ENCODE assay signal across 1 cellular context in the genomic region with DNA sequence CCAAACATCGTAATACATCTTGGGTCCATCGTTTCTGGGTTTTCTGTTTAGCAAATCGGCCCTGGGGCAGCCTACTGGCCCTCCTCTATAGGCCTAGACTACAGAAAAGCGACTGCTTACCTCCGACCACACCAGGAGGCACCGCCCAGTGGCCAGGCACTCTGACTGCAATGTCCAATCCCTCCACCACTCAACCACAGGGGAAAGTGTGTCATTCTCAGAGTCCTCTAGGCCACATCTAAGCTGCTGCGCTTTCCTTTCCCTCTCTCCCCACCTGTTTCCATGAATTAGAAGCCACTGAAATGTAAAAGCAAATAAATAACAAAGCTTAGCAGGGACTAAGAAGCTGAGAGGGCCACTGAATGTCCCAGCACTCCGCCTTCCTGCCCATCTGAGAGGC.
TF ChIP-seq lines count a peak whose summit lies in the region.

No MANE protein-coding gene starts in this region.

TF ChIP-seq in GM23338, 12 proteins besides CTCF, POLR2A, EP300 and RAD21 (continued from another document):
- TF ChIP-seq CREB1 (CRISPR knock-in tag; IDR thresholded peaks at IDR 0.05; ENCODE audit: low read depth) (no peak), ZNF331 (CRISPR knock-in tag; IDR thresholded peaks at IDR 0.05; ENCODE audit: low read depth) (no peak)
- TF ChIP-seq, protein P1, sequence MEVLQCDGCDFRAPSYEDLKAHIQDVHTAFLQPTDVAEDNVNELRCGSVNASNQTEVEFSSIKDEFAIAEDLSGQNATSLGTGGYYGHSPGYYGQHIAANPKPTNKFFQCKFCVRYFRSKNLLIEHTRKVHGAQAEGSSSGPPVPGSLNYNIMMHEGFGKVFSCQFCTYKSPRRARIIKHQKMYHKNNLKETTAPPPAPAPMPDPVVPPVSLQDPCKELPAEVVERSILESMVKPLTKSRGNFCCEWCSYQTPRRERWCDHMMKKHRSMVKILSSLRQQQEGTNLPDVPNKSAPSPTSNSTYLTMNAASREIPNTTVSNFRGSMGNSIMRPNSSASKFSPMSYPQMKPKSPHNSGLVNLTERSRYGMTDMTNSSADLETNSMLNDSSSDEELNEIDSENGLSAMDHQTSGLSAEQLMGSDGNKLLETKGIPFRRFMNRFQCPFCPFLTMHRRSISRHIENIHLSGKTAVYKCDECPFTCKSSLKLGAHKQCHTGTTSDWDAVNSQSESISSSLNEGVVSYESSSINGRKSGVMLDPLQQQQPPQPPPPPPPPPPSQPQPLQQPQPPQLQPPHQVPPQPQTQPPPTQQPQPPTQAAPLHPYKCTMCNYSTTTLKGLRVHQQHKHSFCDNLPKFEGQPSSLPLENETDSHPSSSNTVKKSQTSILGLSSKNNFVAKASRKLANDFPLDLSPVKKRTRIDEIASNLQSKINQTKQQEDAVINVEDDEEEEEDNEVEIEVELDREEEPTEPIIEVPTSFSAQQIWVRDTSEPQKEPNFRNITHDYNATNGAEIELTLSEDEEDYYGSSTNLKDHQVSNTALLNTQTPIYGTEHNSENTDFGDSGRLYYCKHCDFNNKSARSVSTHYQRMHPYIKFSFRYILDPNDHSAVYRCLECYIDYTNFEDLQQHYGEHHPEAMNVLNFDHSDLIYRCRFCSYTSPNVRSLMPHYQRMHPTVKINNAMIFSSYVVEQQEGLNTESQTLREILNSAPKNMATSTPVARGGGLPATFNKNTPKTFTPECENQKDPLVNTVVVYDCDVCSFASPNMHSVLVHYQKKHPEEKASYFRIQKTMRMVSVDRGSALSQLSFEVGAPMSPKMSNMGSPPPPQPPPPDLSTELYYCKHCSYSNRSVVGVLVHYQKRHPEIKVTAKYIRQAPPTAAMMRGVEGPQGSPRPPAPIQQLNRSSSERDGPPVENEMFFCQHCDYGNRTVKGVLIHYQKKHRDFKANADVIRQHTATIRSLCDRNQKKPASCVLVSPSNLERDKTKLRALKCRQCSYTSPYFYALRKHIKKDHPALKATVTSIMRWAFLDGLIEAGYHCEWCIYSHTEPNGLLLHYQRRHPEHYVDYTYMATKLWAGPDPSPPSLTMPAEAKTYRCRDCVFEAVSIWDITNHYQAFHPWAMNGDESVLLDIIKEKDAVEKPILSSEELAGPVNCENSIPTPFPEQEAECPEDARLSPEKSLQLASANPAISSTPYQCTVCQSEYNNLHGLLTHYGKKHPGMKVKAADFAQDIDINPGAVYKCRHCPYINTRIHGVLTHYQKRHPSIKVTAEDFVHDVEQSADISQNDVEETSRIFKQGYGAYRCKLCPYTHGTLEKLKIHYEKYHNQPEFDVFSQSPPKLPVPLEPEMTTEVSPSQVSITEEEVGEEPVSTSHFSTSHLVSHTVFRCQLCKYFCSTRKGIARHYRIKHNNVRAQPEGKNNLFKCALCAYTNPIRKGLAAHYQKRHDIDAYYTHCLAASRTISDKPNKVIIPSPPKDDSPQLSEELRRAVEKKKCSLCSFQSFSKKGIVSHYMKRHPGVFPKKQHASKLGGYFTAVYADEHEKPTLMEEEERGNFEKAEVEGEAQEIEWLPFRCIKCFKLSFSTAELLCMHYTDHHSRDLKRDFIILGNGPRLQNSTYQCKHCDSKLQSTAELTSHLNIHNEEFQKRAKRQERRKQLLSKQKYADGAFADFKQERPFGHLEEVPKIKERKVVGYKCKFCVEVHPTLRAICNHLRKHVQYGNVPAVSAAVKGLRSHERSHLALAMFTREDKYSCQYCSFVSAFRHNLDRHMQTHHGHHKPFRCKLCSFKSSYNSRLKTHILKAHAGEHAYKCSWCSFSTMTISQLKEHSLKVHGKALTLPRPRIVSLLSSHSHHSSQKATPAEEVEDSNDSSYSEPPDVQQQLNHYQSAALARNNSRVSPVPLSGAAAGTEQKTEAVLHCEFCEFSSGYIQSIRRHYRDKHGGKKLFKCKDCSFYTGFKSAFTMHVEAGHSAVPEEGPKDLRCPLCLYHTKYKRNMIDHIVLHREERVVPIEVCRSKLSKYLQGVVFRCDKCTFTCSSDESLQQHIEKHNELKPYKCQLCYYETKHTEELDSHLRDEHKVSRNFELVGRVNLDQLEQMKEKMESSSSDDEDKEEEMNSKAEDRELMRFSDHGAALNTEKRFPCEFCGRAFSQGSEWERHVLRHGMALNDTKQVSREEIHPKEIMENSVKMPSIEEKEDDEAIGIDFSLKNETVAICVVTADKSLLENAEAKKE (CRISPR knock-in tag; IDR thresholded peaks at IDR 0.05), result no peak
- TF ChIP-seq, protein P2, sequence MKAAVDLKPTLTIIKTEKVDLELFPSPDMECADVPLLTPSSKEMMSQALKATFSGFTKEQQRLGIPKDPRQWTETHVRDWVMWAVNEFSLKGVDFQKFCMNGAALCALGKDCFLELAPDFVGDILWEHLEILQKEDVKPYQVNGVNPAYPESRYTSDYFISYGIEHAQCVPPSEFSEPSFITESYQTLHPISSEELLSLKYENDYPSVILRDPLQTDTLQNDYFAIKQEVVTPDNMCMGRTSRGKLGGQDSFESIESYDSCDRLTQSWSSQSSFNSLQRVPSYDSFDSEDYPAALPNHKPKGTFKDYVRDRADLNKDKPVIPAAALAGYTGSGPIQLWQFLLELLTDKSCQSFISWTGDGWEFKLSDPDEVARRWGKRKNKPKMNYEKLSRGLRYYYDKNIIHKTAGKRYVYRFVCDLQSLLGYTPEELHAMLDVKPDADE (IDR thresholded peaks at IDR 0.05), result no peak
